In the genomic region with DNA sequence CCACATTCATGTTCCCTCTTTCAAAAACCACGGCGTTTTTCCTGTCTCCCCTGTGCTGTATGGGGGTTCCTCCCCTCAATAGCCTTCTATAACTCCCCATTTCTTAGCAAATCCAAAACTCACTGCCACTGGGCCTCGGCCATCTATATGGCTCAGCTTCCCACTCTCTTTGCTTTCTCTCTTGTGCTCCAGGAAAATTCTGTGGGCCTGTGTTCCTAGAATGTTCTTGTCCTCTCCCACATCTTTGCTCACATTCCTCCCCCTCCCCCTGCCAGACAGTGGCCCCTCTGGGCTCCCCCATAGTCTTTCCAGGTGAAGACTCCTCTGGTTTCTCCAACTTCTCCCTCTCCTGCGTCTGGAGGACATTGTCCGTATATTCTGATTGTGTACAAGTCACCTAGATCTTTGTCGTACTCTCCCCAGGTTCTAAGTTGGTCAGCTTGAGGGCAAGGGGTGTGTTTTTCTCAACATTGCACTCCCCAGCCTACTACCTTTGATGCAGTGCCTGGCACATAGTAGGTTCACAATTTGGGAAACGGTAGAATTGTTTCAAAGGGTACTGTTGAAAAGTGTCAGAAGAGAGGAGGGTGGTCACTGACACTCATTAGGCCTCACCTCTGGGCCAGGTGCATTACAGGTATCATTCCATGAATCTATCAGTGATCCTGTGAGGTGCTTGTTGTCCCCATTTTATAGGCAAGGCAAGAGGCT, we compare ENCODE assay signal across 10 cellular contexts. TPM values are rescaled to one million over a fixed set of nuclear protein-coding genes. Genes with fewer than 3 reads are reported as not detected.
DNase-seq lines count a peak whose midpoint lies in the region; ATAC-seq and TF ChIP-seq lines count a peak whose summit lies in the region.
"Had no signal": no experiment of that assay in that cellular context is flagged by ENCODE, and none has a peak within 500 bp of the region (broad histone marks: within the 10 kb centered on the region; RNA-seq: fewer than 3 reads in every experiment).

No MANE protein-coding gene starts in this region.

- ATAC-seq in Panc1: no peak

- BruUV-seq in Panc1 (replicated peaks; lab: Mats Ljungman, UMichigan): no TSS peak

- TF ChIP-seq CTCF in AG04450 (IDR thresholded peaks at IDR 0.05; ENCODE audit: low read depth, low read length) (no peak), Panc1 (IDR thresholded peaks at IDR 0.05) (no peak), esophagus muscularis mucosa (IDR thresholded peaks at IDR 0.05) (no peak), ovary (IDR thresholded peaks at IDR 0.05) (no peak)

- POLR2A ChIA-PET in AG04450 (lab: Yijun Ruan, JAX): interaction anchor here (1.0 to 2.0 kb wide), 4 partner anchors 13 to 155 kb away, joined by 3 to 6 read pairs (median 4); no protein-coding TSS in a partner anchor
- POLR2A ChIA-PET in Panc1 (lab: Charles Lee): no interaction called here

- in situ Hi-C loops in Panc1 (cut with HindIII; ENCODE audit: low pct_unique_long_range_greater_than_20kb, low sequenced_read_pairs): no loop called here

- H3K27me3 ChIP-seq in AG04450 (ENCODE audit: control insufficient read depth, insufficient read depth, low read length) (no peaks in the 10 kb centered on the region), Panc1 (ENCODE audit: control insufficient read depth, insufficient read depth, low read length) (no peaks in the 10 kb centered on the region), esophagus muscularis mucosa (peaks cover 0 to 8% (median 0%) of the 10 kb centered on the region in 4 donors), ovary (no peaks in the 10 kb centered on the region)

- no peak for DNase-seq in AG04450 (ENCODE audit: low read depth, low spot score)
- DNase-seq in Panc1 (ENCODE audit: low read depth, low spot score): no peak
- DNase-seq in esophagus muscularis mucosa (ENCODE audit: extremely low spot score): no peak
- peak in 1 of 5 donors; percentile 30 for DNase-seq in ovary
- no peak for DNase-seq in T-helper 9 cell
- DNase-seq in NCI-H1092 treated with DMSO at 0.1 percent for 48 hours (lab: John Stamatoyannopoulos, UW): no peak
- no peak for DNase-seq in substantia nigra (lab: John Stamatoyannopoulos, UW)
- DNase-seq in activated CD8-positive, alpha-beta memory T cell treated with anti-CD3 and anti-CD28 coated beads for 24 hours: no peak
- DNase-seq: activated naive CD4-positive, alpha-beta T cell; stimulated activated CD4-positive, alpha-beta T cell treated with anti-CD3 and anti-CD28 coated beads, Interleukin-12 subunit alpha, Interleukin-12 subunit beta, amount 100 ng/mL, for 4 hours had no signal

- TF ChIP-seq POLR2A in esophagus muscularis mucosa (IDR thresholded peaks at IDR 0.05; ENCODE audit: low read depth) (no peak), ovary (IDR thresholded peaks at IDR 0.05) (no peak)

- H3K9me3 ChIP-seq in AG04450 (ENCODE audit: control insufficient read depth, insufficient read depth, low read length) (peaks cover 3% of the 10 kb centered on the region; the same call in 1 of the 2 replicates), Panc1 (ENCODE audit: control insufficient read depth, insufficient read depth, low read depth, low read length) (no peaks in the 10 kb centered on the region), esophagus muscularis mucosa (peaks cover 0 to 7% (median 0%) of the 10 kb centered on the region in 4 donors), ovary (no peaks in the 10 kb centered on the region)

- intact Hi-C loops in Panc1 (cut with micrococcal nuclease; ENCODE audit: unreplicated experiment) (loop anchor here (5.0 to 10.0 kb wide), 4 partner anchors 83 to 158 kb away; no protein-coding TSS in a partner anchor), esophagus muscularis mucosa (cut with DNase I) (no loop called here), ovary (cut with DNase I) (loop anchor here in 2 of 4 donors (5.0 to 10.0 kb wide), 4 partner anchors 57 to 128 kb away; a partner anchor contains a TSS)

- peaks cover 6% of the 10 kb centered on the region; the same call in 1 of the 2 replicates for H3K36me3 ChIP-seq in Panc1 (ENCODE audit: control insufficient read depth, insufficient read depth, low read length)
- H3K36me3 ChIP-seq in esophagus muscularis mucosa: peaks cover 0 to 11% (median 8%) of the 10 kb centered on the region in 4 donors
- no peaks in the 10 kb centered on the region for H3K36me3 ChIP-seq in ovary

- whole genome bisulfite sequencing in esophagus muscularis mucosa: 87% methylated on average over 7 of the region's 7 CpGs
- WGBS in ovary, 3 donors: 84 to 91% (median 85%) methylated on average over 7 of the region's 7 CpGs

- H3K4me3 ChIP-seq in AG04450 (ENCODE audit: low read depth, low read length) (no peak overlapping the region), Panc1 (ENCODE audit: low read depth in 2 of 2, low read length in 2 of 2) (no peak overlapping the region), esophagus muscularis mucosa (no peak overlapping the region), ovary (no peak overlapping the region)

- H3K27ac ChIP-seq in AG04450 (ENCODE audit: low read depth, low read length) (peak overlapping the region; percentile 21), Panc1 (ENCODE audit: low read length) (peak overlapping the region; percentile 99), esophagus muscularis mucosa (replicated peaks in 1 of 4) (peak overlapping the region; percentile 99 to 100 (median 100)), ovary (peak overlapping the region; percentile 95 to 98), substantia nigra (ENCODE audit: low read depth, low read length, poor library complexity, severe bottlenecking) (no peak overlapping the region)

- CTCF ChIA-PET in AG04450 (lab: Charles Lee) (interaction anchor here (0.8 to 2.0 kb wide), 4 partner anchors 58 to 158 kb away, joined by 3 to 7 read pairs (median 4); no protein-coding TSS in a partner anchor), Panc1 (lab: Charles Lee) (no interaction called here)

- TF ChIP-seq EP300 in esophagus muscularis mucosa (IDR thresholded peaks at IDR 0.05): no peak
- no peak for TF ChIP-seq EP300 in ovary (IDR thresholded peaks at IDR 0.05)

- H3K4me1 ChIP-seq in Panc1 (ENCODE audit: control insufficient read depth, insufficient read depth, low read length): peaks cover 76% of the 10 kb centered on the region
- H3K4me1 ChIP-seq in esophagus muscularis mucosa: peaks cover 38 to 73% (median 68%) of the 10 kb centered on the region in 4 donors
- no peaks in the 10 kb centered on the region for H3K4me1 ChIP-seq in ovary (ENCODE audit: insufficient read depth)

RNA-seq across cellular contexts. Expression of a gene that starts 3.7 kb away (rescaled TPM):
- polyA plus RNA-seq in AG04450 (2011; rRNA removed) (98.8 and 147 TPM in 2 replicates), ovary (100 to 1,000 TPM; 201 to 248 TPM)
- polyA minus RNA-seq in AG04450 (2011; rRNA and poly(A)+ RNA removed): 187 and 265 TPM in 2 replicates
- total RNA-seq in Panc1 (2021; ENCODE audit: unreplicated experiment) (79.9 TPM), esophagus muscularis mucosa (100 to 1,000 TPM; 455 to 718 (median 676) TPM), ovary (1,000 to 10,000 TPM in 2 of 7 donors, 100 to 1,000 TPM in 5; 112 to 2,672 (median 185) TPM)
- 65.0 TPM for polyA plus RNA-seq in Panc1 (2012; ENCODE audit: insufficient read length)

RNA-seq across cellular contexts. Expression of a gene that starts 59.3 kb away (rescaled TPM):
- polyA plus RNA-seq in AG04450 (2011; rRNA removed) (137 and 177 TPM in 2 replicates), ovary (100 to 1,000 TPM in 1 of 2 donors, 10 to 100 TPM in 1; 76.4 to 147 TPM)
- polyA minus RNA-seq in AG04450 (2011; rRNA and poly(A)+ RNA removed): 230 and 322 TPM in 2 replicates
- total RNA-seq in Panc1 (2021; ENCODE audit: unreplicated experiment) (206 TPM), esophagus muscularis mucosa (100 to 1,000 TPM; 105 to 161 (median 145) TPM), ovary (100 to 1,000 TPM in 2 of 7 donors, 10 to 100 TPM in 5; 41.7 to 132 (median 92.3) TPM)
- polyA plus RNA-seq in Panc1 (2012; ENCODE audit: insufficient read length): 419 TPM
